In genomic region chr10:69004821-69005220, GRCh38 we compare ENCODE assay signal across 1 cellular context.
TF ChIP-seq lines count a peak whose summit lies in the region.

No MANE protein-coding gene starts in this region.

TF ChIP-seq in endothelial cell of umbilical vein, 7 proteins besides CTCF, POLR2A, EP300 and RAD21:
- no peak for TF ChIP-seq EZH2 (IDR thresholded peaks at IDR 0.05; ENCODE audit: borderline replicate concordance, low read depth, low read length, severe bottlenecking)
- no peak for TF ChIP-seq FOS (IDR thresholded peaks at IDR 0.05; ENCODE audit: borderline replicate concordance, insufficient read depth, low read length)
- no peak for TF ChIP-seq GATA2 (IDR thresholded peaks at IDR 0.05; ENCODE audit: insufficient read depth, insufficient read length, low read depth, low read length)
- TF ChIP-seq MAX (IDR thresholded peaks at IDR 0.05; ENCODE audit: insufficient read depth, insufficient read length), result no peak
- TF ChIP-seq POLR2AphosphoS5 (IDR thresholded peaks at IDR 0.05; ENCODE audit: insufficient read depth, low read depth, low read length), result no peak
- TF ChIP-seq MYC (IDR thresholded peaks at IDR 0.05; ENCODE audit: low read depth, low read length), result no peak
- no peak for TF ChIP-seq JUN (IDR thresholded peaks at IDR 0.05; ENCODE audit: borderline replicate concordance, insufficient read depth, insufficient read length, low read depth)
